Comparison of ENCODE assay signal across 9 cellular contexts in the genomic region with DNA sequence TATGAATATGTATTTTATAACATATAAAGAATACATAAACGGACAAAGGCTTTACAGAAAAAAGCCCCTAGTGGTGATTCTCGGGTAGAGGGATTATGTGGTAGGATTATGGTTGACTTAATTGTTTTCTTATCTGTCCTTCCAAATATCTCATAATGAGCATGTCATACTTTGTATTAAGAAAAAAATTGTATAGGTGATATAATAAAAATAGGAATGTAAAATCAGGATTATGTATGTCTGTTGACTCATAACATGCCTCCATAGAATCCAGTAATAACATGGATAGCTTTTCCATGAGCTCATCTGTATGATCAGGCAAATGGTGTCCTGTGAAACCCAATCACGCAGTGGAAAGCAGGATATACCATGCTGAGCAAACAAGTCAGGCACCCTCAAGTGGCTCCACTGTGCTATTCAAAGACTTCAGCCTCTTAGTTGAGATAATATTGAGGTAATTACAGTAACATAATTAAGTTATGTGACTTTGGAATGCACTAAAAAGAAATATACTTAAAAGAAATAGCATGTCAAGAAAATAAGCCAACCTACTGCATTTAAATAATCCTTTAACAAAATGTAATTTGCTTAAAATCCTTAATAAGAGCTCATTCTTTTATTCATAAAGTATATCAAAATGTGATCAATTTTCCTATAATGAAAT. TPM values are rescaled to one million over a fixed set of nuclear protein-coding genes. Genes with fewer than 3 reads are reported as not detected.
DNase-seq lines count a peak whose midpoint lies in the region; ATAC-seq, FAIRE-seq and TF ChIP-seq lines count a peak whose summit lies in the region.
"Had no signal": no experiment of that assay in that cellular context is flagged by ENCODE, and none has a peak within 500 bp of the region (broad histone marks: within the 10 kb centered on the region; RNA-seq: fewer than 3 reads in every experiment).

No MANE protein-coding gene starts in this region.

- DNase-seq in NCI-H1417 (lab: John Stamatoyannopoulos, UW) (peak in 2 of 3 experiments; percentile 11 to 55), NCI-H1417 treated with DMSO at 0.1 percent for 48 hours (lab: John Stamatoyannopoulos, UW) (no peak), NB4 (ENCODE audit: low read depth) (peak; percentile 35), chondrocyte (ENCODE audit: low spot score) (no peak), pancreas (no peak), cerebellum (ENCODE audit: low spot score) (no peak), NCI-H1694 (lab: John Stamatoyannopoulos, UW) (no peak), iPS-NIHi11 (ENCODE audit: low spot score) (no peak)

- peaks cover 5% of the 10 kb centered on the region for H3K4me1 Mint-ChIP-seq in chondrocyte (ENCODE audit: low read depth)

- H3K27me3 ChIP-seq in pancreas = no peaks in the 10 kb centered on the region

- no peak overlapping the region for H3K4me3 ChIP-seq in NB4 (ENCODE audit: low read depth, low read length)
- H3K4me3 ChIP-seq in pancreas = no peak overlapping the region
- H3K4me3 ChIP-seq: SJSA1 had no signal

- ATAC-seq in pancreas = no peak

- no peaks in the 10 kb centered on the region for H3K36me3 ChIP-seq in pancreas
- H3K36me3 ChIP-seq: SJSA1 had no signal

- TF ChIP-seq CTCF in NB4 (IDR thresholded peaks at IDR 0.05; ENCODE audit: low read depth, low read length) (peak; percentile 41), chondrocyte (IDR thresholded peaks at IDR 0.05) (peak; percentile 72), pancreas (IDR thresholded peaks at IDR 0.05) (peak in 3 of 4 donors; percentile 8 to 34 (median 30))

- H3K36me3 Mint-ChIP-seq in chondrocyte (ENCODE audit: low read depth) = no peaks in the 10 kb centered on the region

- H3K4me1 ChIP-seq in pancreas = peaks cover 0 to 5% (median 0%) of the 10 kb centered on the region in 3 donors
- H3K4me1 ChIP-seq: SJSA1 had no signal

- H3K4me3 Mint-ChIP-seq in chondrocyte (ENCODE audit: unreplicated experiment) = no peak overlapping the region

- peak; percentile 80 for FAIRE-seq in pancreas (lab: Jason Lieb, UNC)

- intact Hi-C loops in pancreas (cut with DNase I) = loop anchor here in 2 of 3 donors (10.0 kb wide), 2 partner anchors 143 to 323 kb away; no protein-coding TSS in a partner anchor

- H3K9me3 Mint-ChIP-seq in chondrocyte (ENCODE audit: low read depth) = no peaks in the 10 kb centered on the region

- no peak overlapping the region for H3K27ac ChIP-seq in pancreas
- H3K27ac ChIP-seq: SJSA1 had no signal

- WGBS in pancreas, 2 donors = 27 to 39% methylated on average over 3 of the region's 3 CpGs

- TF ChIP-seq POLR2A in NB4 (IDR thresholded peaks at IDR 0.05; ENCODE audit: extremely low read depth, insufficient read length) = no peak

- H3K27ac Mint-ChIP-seq in chondrocyte (ENCODE audit: unreplicated experiment) = no peak overlapping the region

- H3K9me3 ChIP-seq in pancreas = no peaks in the 10 kb centered on the region
- H3K9me3 ChIP-seq: SJSA1 had no signal

- peaks cover 6% of the 10 kb centered on the region for H3K27me3 Mint-ChIP-seq in chondrocyte (ENCODE audit: low read depth)

RNA-seq across cellular contexts. Expression of a gene that starts 39.6 kb away (rescaled TPM):
- total RNA-seq in chondrocyte (38.0 to 44.4 TPM (median 41.1 TPM) in 3 replicates), pancreas (10 to 100 TPM; 12.6 to 23.2 (median 18.9) TPM), cerebellum (51.7 TPM)
- polyA plus RNA-seq in pancreas = 10 to 100 TPM in 1 of 2 donors, 1 to 10 TPM in 1; 8.4 to 24.9 TPM

RNA-seq across cellular contexts. Expression of a gene that starts 50.1 kb away (rescaled TPM):
- total RNA-seq in chondrocyte = 67.5 to 76.2 TPM (median 67.7 TPM) in 3 replicates
- 10 to 100 TPM; 11.2 to 28.2 (median 21.7) TPM for total RNA-seq in pancreas
- polyA plus RNA-seq in pancreas = 10 to 100 TPM; 25.5 to 38.0 TPM
- total RNA-seq in cerebellum = 25.3 TPM

Comparison
In these comparisons a context has a peak if more than half of its experiments do, and no peak if none do; other contexts are left out.
1. DNase-seq: peak in NCI-H1417 (2 of 3) and NB4 (single experiment); none in NCI-H1417 treated with DMSO at 0.1 percent for 48 hours (single experiment), chondrocyte (single experiment), pancreas (0 of 6), cerebellum (single experiment), NCI-H1694 (single experiment) and iPS-NIHi11 (single experiment).
2. Peak in every context shown above with its lines, with median percentiles within 50 percentile points of each other: CTCF ChIP-seq.